8 cellular contexts compared by ENCODE assay signal in genomic region chr4:158172558-158173258, GRCh38. TPM values are rescaled to one million over a fixed set of nuclear protein-coding genes. Genes with fewer than 3 reads are reported as not detected.
DNase-seq lines count a peak whose midpoint lies in the region; ATAC-seq, FAIRE-seq and TF ChIP-seq lines count a peak whose summit lies in the region.

GASK1B (minus strand) TSS chr4:158173025; CDS start chr4:158171375, 1,650 bp downstream.

- H4K20me1 ChIP-seq in K562 (replicated peaks; ENCODE audit: control insufficient read depth, insufficient read depth, low read length) (no peaks in the 10 kb centered on the region), smooth muscle cell (ENCODE audit: low read depth) (no peaks in the 10 kb centered on the region)

- H3K27me3 ChIP-seq in K562 (ENCODE audit: control insufficient read depth in 2 of 2, insufficient read depth in 2 of 2, low read length in 2 of 2): 0 out of 5 replicates have a peak, but pooled peaks cover 0 to 5% of the 10 kb centered on the region in 2 experiments
- H3K27me3 ChIP-seq in smooth muscle cell (ENCODE audit: low read depth): no peaks in the 10 kb centered on the region

- DNase-seq in Caki2 (ENCODE audit: low read depth) (peak; percentile 76), NCI-H446 (lab: John Stamatoyannopoulos, UW) (peak; percentile 23 to 64), K562 (ENCODE audit: extremely low read depth in 1 of 4, low spot score in 3 of 4) (peak in 3 of 4 experiments; percentile 14 to 61 (median 42)), iPS-NIHi7 (ENCODE audit: extremely low spot score) (peak; percentile 43), smooth muscle cell (lab: John Stamatoyannopoulos, UW; ENCODE audit: unreplicated experiment) (no peak)

- CTCF ChIA-PET in K562 (lab: Yijun Ruan, JAX; ENCODE audit: low intra/inter-chr PET ratio): interaction anchor here (2.4 kb wide), 1 partner anchor 180 kb away, joined by 15 read pairs; no protein-coding TSS in a partner anchor

- H3K9ac ChIP-seq in K562 (ENCODE audit: insufficient read depth in 1 of 2, low read depth in 2 of 2, low read length in 2 of 2): no peak within 1 kb of the TSS
- peak within 1 kb of the TSS; percentile 44 for H3K9ac ChIP-seq in smooth muscle cell (ENCODE audit: low read depth)

- FAIRE-seq in K562 (lab: Jason Lieb, UNC): peak; percentile 76

- H2AFZ ChIP-seq in K562 (ENCODE audit: low read depth, low read length) (peak within 1 kb of the TSS; percentile 79), smooth muscle cell (ENCODE audit: low read depth) (peak within 1 kb of the TSS; percentile 56)

- 13% methylated on average over 11 of the region's 11 CpGs for WGBS in K562 (ENCODE audit: insufficient coverage, low coverage, missing lambda C conversion rate)
- WGBS in smooth muscle cell (ENCODE audit: low lambda C conversion rate): 12% methylated on average over 11 of the region's 11 CpGs

- POLR2A ChIA-PET in K562 (lab: Yijun Ruan, JAX): no interaction called here

- in situ Hi-C loops in Caki2 (cut with HindIII; ENCODE audit: low pct_unique_long_range_greater_than_20kb, low sequenced_read_pairs) (loop anchor here (25.0 kb wide), 1 partner anchor 160 kb away; no protein-coding TSS in a partner anchor), K562 (cut with MboI) (no loop called here)

- H3K4me3 ChIP-seq in K562: no peak within 1 kb of the TSS
- peak within 1 kb of the TSS; percentile 51 for H3K4me3 ChIP-seq in smooth muscle cell

- peak; percentile 64 to 70 for TF ChIP-seq RAD21 in K562 (CRISPR knock-in tag; conservative IDR thresholded peaks at IDR 0.05 in 1 of 2, IDR thresholded peaks at IDR 0.05 in 1 of 2)

- intact Hi-C loops in K562 (cut with micrococcal nuclease): loop anchor here (1.0 to 5.0 kb wide), 2 partner anchors 85 to 180 kb away; no protein-coding TSS in a partner anchor

- BruUV-seq in K562 (replicated peaks; lab: Mats Ljungman, UMichigan): no TSS peak

- H3K79me2 ChIP-seq in K562 (ENCODE audit: control insufficient read depth, insufficient read depth, low read length) (no peaks in the 10 kb centered on the region), smooth muscle cell (ENCODE audit: low read depth) (peaks cover 28% of the 10 kb centered on the region)

- no peak for TF ChIP-seq EP300 in K562 (IDR thresholded peaks at IDR 0.05; ENCODE audit: low read length)

- ATAC-seq in GM21723 (IDR thresholded peaks at IDR 0.05; ENCODE audit: unreplicated experiment): peak; percentile 50
- ATAC-seq in K562: peak; percentile 81
- ATAC-seq in GM21515 (IDR thresholded peaks at IDR 0.05; ENCODE audit: unreplicated experiment): no peak
- ATAC-seq in HG03135 (IDR thresholded peaks at IDR 0.05; ENCODE audit: unreplicated experiment): no peak

- H3K36me3 ChIP-seq in K562 (ENCODE audit: control insufficient read depth, insufficient read depth, low read length) (no peaks in the 10 kb centered on the region), smooth muscle cell (ENCODE audit: low read depth) (no peaks in the 10 kb centered on the region)

- H3F3A ChIP-seq in smooth muscle cell (ENCODE audit: low read depth): no peaks in the 10 kb centered on the region

- no peaks in the 10 kb centered on the region for H3K9me1 ChIP-seq in K562 (ENCODE audit: control insufficient read depth, insufficient read depth, low read length)

- H3K4me2 ChIP-seq in K562 (ENCODE audit: insufficient read depth, low read length) (peak within 1 kb of the TSS; percentile 29; the same call in 1 of the 2 replicates), smooth muscle cell (peak within 1 kb of the TSS; percentile 86)

- TF ChIP-seq CTCF in K562 (IDR thresholded peaks at IDR 0.05 in 2 of 3, conservative IDR thresholded peaks at IDR 0.05 in 1 of 3; ENCODE audit: insufficient read depth in 2 of 3, low read depth in 1 of 3, low read length in 3 of 3): peak; percentile 44 to 69 (median 64); a peak in 5 of 6 replicates
- peak; percentile 74 for TF ChIP-seq CTCF in smooth muscle cell (IDR thresholded peaks at IDR 0.05; ENCODE audit: borderline replicate concordance, insufficient read depth, poor library complexity, severe bottlenecking)

- no peak within 1 kb of the TSS for H3K27ac ChIP-seq in K562 (ENCODE audit: extremely low read depth, low read depth, low read length)
- peak within 1 kb of the TSS; percentile 62 for H3K27ac ChIP-seq in smooth muscle cell (ENCODE audit: low read depth)

- H3K9me3 ChIP-seq in K562 (replicated peaks; ENCODE audit: control insufficient read depth, insufficient read depth, low read depth, low read length) (no peaks in the 10 kb centered on the region), smooth muscle cell (replicated peaks; ENCODE audit: low read depth) (no peaks in the 10 kb centered on the region)

- TF ChIP-seq POLR2A in K562 (conservative IDR thresholded peaks at IDR 0.05): no peak

- H3K4me1 ChIP-seq in K562 (replicated peaks in 1 of 2; ENCODE audit: control insufficient read depth in 2 of 2, insufficient read depth in 2 of 2, low read length in 2 of 2) (peaks cover 5 to 7% of the 10 kb centered on the region in 2 experiments; a peak in 4 of 5 replicates), smooth muscle cell (ENCODE audit: low read depth) (peaks cover 6% of the 10 kb centered on the region)

TF ChIP-seq in K562, 482 proteins besides CTCF, POLR2A, EP300 and RAD21:
- TF ChIP-seq TAL1 (IDR thresholded peaks at IDR 0.05) (peak; percentile 15; the same call in 1 of the 2 replicates), CAMTA2 (CRISPR knock-in tag; conservative IDR thresholded peaks at IDR 0.05) (no peak), GABPB1 (CRISPR knock-in tag; IDR thresholded peaks at IDR 0.05) (no peak), DEAF1 (CRISPR knock-in tag; IDR thresholded peaks at IDR 0.05) (peak; percentile 75), TEAD4 (IDR thresholded peaks at IDR 0.05; ENCODE audit: low read length) (peak; percentile 18; the same call in 1 of the 2 replicates), TEAD4 (CRISPR knock-in tag; IDR thresholded peaks at IDR 0.05; ENCODE audit: borderline replicate concordance) (no peak), SMC3 (conservative IDR thresholded peaks at IDR 0.05; ENCODE audit: insufficient read depth, low read depth, low read length) (0 out of 2 replicates have a peak, but pooled peaks have one; percentile 20), MEF2D (tag; conservative IDR thresholded peaks at IDR 0.05; ENCODE audit: low read depth) (0 out of 2 replicates have a peak, but pooled peaks have one; percentile 35)

RNA-seq across cellular contexts. Expression of gene GASK1B, which starts in this region (rescaled TPM):
- 44.9 and 84.5 TPM in 2 replicates for total RNA-seq in Caki2 (2014; rRNA removed; shearing (Covaris generic); ENCODE audit: low replicate concordance)
- 0.56 and 2.1 TPM in 2 replicates for total RNA-seq in K562 (2011; cell fraction: chromatin; rRNA removed; ENCODE audit: low replicate concordance)
- 0.26 and 0.33 TPM in 2 replicates for total RNA-seq in K562 (2011; cell fraction: nucleolus; rRNA removed)
- total RNA-seq in K562 (2011; cell fraction: nucleoplasm; rRNA removed): 0.61 and 0.81 TPM in 2 replicates
- total RNA-seq in K562 (2014; rRNA removed) (0.41 and 0.49 TPM in 2 replicates), K562 (2014; rRNA removed; fragmentation: Illumina TruSeq; extraction: Trizol) (1.2 and 1.4 TPM in 2 replicates), K562 (2015; rRNA removed; fragmentation: Illumina TruSeq; extraction: Trizol) (0.76 and 0.79 TPM in 2 replicates), K562 (2021) (1.1 and 1.6 TPM in 2 replicates), smooth muscle cell (62.2 and 79.4 TPM in 2 replicates)
- polyA plus RNA-seq in K562 (2011; rRNA removed) (0.13 and 3.7 TPM in 2 replicates), K562 (2014; fragmentation: Illumina TruSeq; extraction: Trizol) (0.79 and 1.2 TPM in 2 replicates), K562 (2014; fragmentation: Nextera tagmentation; extraction: Ambion mirVana) (under 1 TPM; 0.15 to 0.32 TPM), K562 (2014; rRNA removed) (0.61 and 1.2 TPM in 2 replicates), smooth muscle cell (12.9 and 22.4 TPM in 2 replicates)
- 0.03 and 1.7 TPM in 2 replicates for polyA plus RNA-seq in K562 (2011; cell fraction: cytosol; rRNA removed)
- 0.14 and 6.8 TPM in 2 replicates for polyA plus RNA-seq in K562 (2011; cell fraction: nucleus; rRNA removed)
- polyA plus RNA-seq in K562 (2012): 0.61 and 0.98 TPM in 2 replicates
- 0.32 and 9.7 TPM in 2 replicates for polyA minus RNA-seq in K562 (2011; rRNA and poly(A)+ RNA removed)
- 2.7 TPM in 1 of 2 replicates, not detected in the other for polyA minus RNA-seq in K562 (2011; cell fraction: cytosol; rRNA and poly(A)+ RNA removed)
- 0.54 and 13.3 TPM in 2 replicates for polyA minus RNA-seq in K562 (2011; cell fraction: nucleus; rRNA and poly(A)+ RNA removed)

Comparison
In these comparisons a context has a peak if more than half of its experiments do, and no peak if none do; other contexts are left out.
1. RNA of gene GASK1B (total RNA-seq): 62.2 to 79.4 TPM in smooth muscle cell and 44.9 to 84.5 TPM in Caki2; 0.26 to 2.1 TPM in K562; every median in the first group is over 10 times any median in the second.
2. ATAC-seq: peak in GM21723 (single experiment) and K562 (single experiment); none in GM21515 (single experiment) and HG03135 (single experiment).